10 cellular contexts compared by ENCODE assay signal in genomic region chr21:38171723-38172344, GRCh38.
DNase-seq lines count a peak whose midpoint lies in the region; ATAC-seq and TF ChIP-seq lines count a peak whose summit lies in the region.
"Had no signal": no experiment of that assay in that cellular context is flagged by ENCODE, and none has a peak within 500 bp of the region (broad histone marks: within the 10 kb centered on the region; RNA-seq: fewer than 3 reads in every experiment).

No MANE protein-coding gene starts in this region.

- DNase-seq in left ventricle myocardium superior (peak; percentile 27), skeletal muscle cell (ENCODE audit: low read depth) (peak; percentile 58), hypothalamus (lab: John Stamatoyannopoulos, UW) (no peak)
- no peak for DNase-seq in activated CD4-positive, alpha-beta T cell treated with anti-CD3 and anti-CD28 coated beads for 1 hour
- DNase-seq: naive thymus-derived CD8-positive, alpha-beta T cell; NCI-H2081 treated with DMSO at 0.1 percent for 48 hours had no signal

- POLR2A ChIA-PET in HEK293 (lab: Yijun Ruan, JAX): interaction anchor here (0.6 kb wide), 1 partner anchor 974 kb away, joined by 3 read pairs; no protein-coding TSS in a partner anchor

- H3K36me3 ChIP-seq in HEK293 (ENCODE audit: control insufficient read depth in 2 of 2, insufficient read depth in 1 of 2, low read length in 2 of 2): no peaks in the 10 kb centered on the region

- H3K9me3 ChIP-seq in HEK293 (ENCODE audit: control insufficient read depth, insufficient read depth, low read depth, low read length): no peaks in the 10 kb centered on the region

- CTCF ChIA-PET in HEK293 (lab: Yijun Ruan, JAX): interaction anchor here (0.7 to 12.3 kb wide), 9 partner anchors 8 to 970 kb away, joined by 3 to 378 read pairs (median 8); no protein-coding TSS in a partner anchor

- ATAC-seq in left ventricle myocardium superior: peak; percentile 66
- ATAC-seq in GM21367 (IDR thresholded peaks at IDR 0.05; ENCODE audit: unreplicated experiment): no peak
- no peak for ATAC-seq in GM18858 (IDR thresholded peaks at IDR 0.05; ENCODE audit: unreplicated experiment)
- ATAC-seq: naive thymus-derived CD8-positive, alpha-beta T cell had no signal

- H3K4me3 ChIP-seq in HEK293 (ENCODE audit: low read depth, low read length) (no peak overlapping the region), skeletal muscle cell (ENCODE audit: low read depth, low read length) (no peak overlapping the region)

- no peak overlapping the region for H3K27ac ChIP-seq in HEK293 (ENCODE audit: extremely low read depth, low read depth, low read length)
- no peak overlapping the region for H3K27ac ChIP-seq in VCaP

- intact Hi-C loops in left ventricle myocardium superior (cut with micrococcal nuclease): no loop called here

- TF ChIP-seq CTCF in HEK293 (tag by site-specific recombination; IDR thresholded peaks at IDR 0.05) (no peak), VCaP (conservative IDR thresholded peaks at IDR 0.05) (peak; percentile 65)

- H3K4me1 ChIP-seq in HEK293 (ENCODE audit: control insufficient read depth, insufficient read depth, low read length): no peaks in the 10 kb centered on the region

TF ChIP-seq in HEK293, 187 proteins besides CTCF, POLR2A, EP300 and RAD21:
- TF ChIP-seq ZNF670 (tag by site-specific recombination; IDR thresholded peaks at IDR 0.05; ENCODE audit: low read depth): no peak
- peak; percentile 53; the same call in 1 of the 2 replicates for TF ChIP-seq GLIS1 (tag by site-specific recombination; IDR thresholded peaks at IDR 0.05)
TF ChIP-seq in HEK293: peak in this region for 1.

Comparison
In these comparisons a context has a peak if more than half of its experiments do, and no peak if none do; other contexts are left out.
1. DNase-seq: peak in left ventricle myocardium superior (single experiment) and skeletal muscle cell (single experiment); none in hypothalamus (0 of 51) and activated CD4-positive, alpha-beta T cell treated with anti-CD3 and anti-CD28 coated beads for 1 hour (single experiment).